Comparison of ENCODE assay signal across 18 cellular contexts in genomic region chr10:56836659-56837058, GRCh38.
"Had no signal": no experiment of that assay in that cellular context is flagged by ENCODE, and none has a peak within 500 bp of the region (broad histone marks: within the 10 kb centered on the region; RNA-seq: fewer than 3 reads in every experiment).

No MANE protein-coding gene starts in this region.

- H3K27ac Mint-ChIP-seq: activated naive CD4-positive, alpha-beta T cell treated with anti-CD3 and anti-CD28 coated beads, Interleukin-2, amount 50 U/mL, for 24 hours; activated T-cell treated with anti-CD3 and anti-CD28 coated beads, Interleukin-2, amount 50 U/mL, for 72 hours; natural killer cell treated with Interleukin-12 subunit alpha and Interleukin-12 subunit beta and Interleukin-15 and Interleukin-18, amount 100 ng/mL, for 72 hours had no signal

- H3K27me3 Mint-ChIP-seq: activated naive CD4-positive, alpha-beta T cell treated with anti-CD3 and anti-CD28 coated beads, Interleukin-2, amount 50 U/mL, for 24 hours; central memory CD8-positive, alpha-beta T cell; natural killer cell treated with Interleukin-12 subunit alpha and Interleukin-12 subunit beta and Interleukin-15 and Interleukin-18, amount 100 ng/mL, for 72 hours had no signal

- H3K4me3 Mint-ChIP-seq: activated naive CD4-positive, alpha-beta T cell treated with anti-CD3 and anti-CD28 coated beads, Interleukin-2, amount 50 U/mL, for 24 hours; activated T-cell treated with anti-CD3 and anti-CD28 coated beads, Interleukin-2, amount 50 U/mL, for 72 hours; central memory CD8-positive, alpha-beta T cell; natural killer cell treated with Interleukin-12 subunit alpha and Interleukin-12 subunit beta and Interleukin-15 and Interleukin-18, amount 100 ng/mL, for 72 hours had no signal

- H3K36me3 Mint-ChIP-seq: activated naive CD4-positive, alpha-beta T cell treated with anti-CD3 and anti-CD28 coated beads, Interleukin-2, amount 50 U/mL, for 24 hours had no signal

- H3K4me1 Mint-ChIP-seq: activated naive CD4-positive, alpha-beta T cell treated with anti-CD3 and anti-CD28 coated beads, Interleukin-2, amount 50 U/mL, for 24 hours; central memory CD8-positive, alpha-beta T cell had no signal

- ATAC-seq: activated T-cell treated with anti-CD3 and anti-CD28 coated beads, Interleukin-2, amount 50 U/mL, for 72 hours; foreskin keratinocyte; left cardiac atrium; natural killer cell treated with Interleukin-12 subunit alpha and Interleukin-12 subunit beta and Interleukin-15 and Interleukin-18, amount 100 ng/mL, for 72 hours; right lobe of liver; upper lobe of right lung had no signal

- DNase-seq: activated CD4-positive, CD25-positive, alpha-beta regulatory T cell treated with anti-CD3 and anti-CD28 coated beads, Interleukin-2, amount 50 U/mL, for 72 hours; activated gamma-delta T cell; activated T-cell treated with anti-CD3 and anti-CD28 coated beads, Interleukin-2, amount 50 U/mL, for 72 hours; colonic mucosa; foreskin keratinocyte; glutamatergic neuron; hippocampal formation; left cardiac atrium; mesendoderm; right lobe of liver; small intestine; stimulated activated CD4-positive, alpha-beta T cell treated with anti-CD3 and anti-CD28 coated beads, Interleukin-15, amount 100 ng/mL, for 24 hours; stimulated activated CD4-positive, alpha-beta T cell treated with anti-CD3 and anti-CD28 coated beads, Interleukin-4, amount 100 ng/mL, for 1 hour; testis; upper lobe of right lung had no signal

- H3K9me3 Mint-ChIP-seq: activated naive CD4-positive, alpha-beta T cell treated with anti-CD3 and anti-CD28 coated beads, Interleukin-2, amount 50 U/mL, for 24 hours; central memory CD8-positive, alpha-beta T cell had no signal
